In genomic region chr11:79390923-79391322, GRCh38 we compare ENCODE assay signal across 21 cellular contexts. TPM values are rescaled to one million over a fixed set of nuclear protein-coding genes. Genes with fewer than 3 reads are reported as not detected.
DNase-seq lines count a peak whose midpoint lies in the region; ATAC-seq and TF ChIP-seq lines count a peak whose summit lies in the region.
"Had no signal": no experiment of that assay in that cellular context is flagged by ENCODE, and none has a peak within 500 bp of the region (broad histone marks: within the 10 kb centered on the region; RNA-seq: fewer than 3 reads in every experiment).

No MANE protein-coding gene starts in this region.

- DNase-seq in Right ventricle myocardium inferior (ENCODE audit: missing footprints): no peak
- DNase-seq in right cardiac atrium: no peak
- DNase-seq in MM.1S: no peak
- no peak for DNase-seq in left ventricle myocardium inferior
- DNase-seq in gastrocnemius medialis: peak in 1 of 2 donors; percentile 14
- DNase-seq in NCI-H82 (lab: John Stamatoyannopoulos, UW): no peak
- DNase-seq in activated naive CD8-positive, alpha-beta T cell treated with anti-CD3 and anti-CD28 coated beads, Interleukin-2, amount 50 U/mL, for 24 hours: no peak
- DNase-seq: BE2C; CD4-positive, CD25-positive, alpha-beta regulatory T cell; COR-L47; DMS 273 treated with DMSO at 0.1 percent for 48 hours; GOT3; NCI-H1436; NCI-H1930; NCI-H2171; NCI-H446; NCI-H526 treated with DMSO at 0.1 percent for 48 hours; Peyer's patch had no signal

- H3F3A ChIP-seq in MM.1S (ENCODE audit: insufficient read depth, low read length): no peaks in the 10 kb centered on the region

- H3K27me3 Mint-ChIP-seq in activated naive CD8-positive, alpha-beta T cell treated with anti-CD3 and anti-CD28 coated beads, Interleukin-2, amount 50 U/mL, for 24 hours: peaks cover 1% of the 10 kb centered on the region
- H3K27me3 Mint-ChIP-seq: CD4-positive, CD25-positive, alpha-beta regulatory T cell had no signal

- H3K27ac ChIP-seq in right cardiac atrium (ENCODE audit: low read length): no peak overlapping the region
- no peak overlapping the region for H3K27ac ChIP-seq in MM.1S (ENCODE audit: low read length)
- peak overlapping the region; percentile 27 for H3K27ac ChIP-seq in left ventricle myocardium inferior (replicated peaks)
- H3K27ac ChIP-seq in gastrocnemius medialis: no peak overlapping the region
- H3K27ac ChIP-seq: Peyer's patch had no signal

- H2AFZ ChIP-seq in MM.1S (ENCODE audit: low read length): no peak overlapping the region

- H3K79me2 ChIP-seq in MM.1S (ENCODE audit: low read length): no peaks in the 10 kb centered on the region

- H3K36me3 Mint-ChIP-seq in activated naive CD8-positive, alpha-beta T cell treated with anti-CD3 and anti-CD28 coated beads, Interleukin-2, amount 50 U/mL, for 24 hours (ENCODE audit: low read depth): no peaks in the 10 kb centered on the region
- H3K36me3 Mint-ChIP-seq: CD4-positive, CD25-positive, alpha-beta regulatory T cell had no signal

- no peaks in the 10 kb centered on the region for H3K9me3 Mint-ChIP-seq in activated naive CD8-positive, alpha-beta T cell treated with anti-CD3 and anti-CD28 coated beads, Interleukin-2, amount 50 U/mL, for 24 hours

- no peaks in the 10 kb centered on the region for H3K36me3 ChIP-seq in MM.1S (replicated peaks; ENCODE audit: insufficient read depth, low read length)
- no peaks in the 10 kb centered on the region for H3K36me3 ChIP-seq in left ventricle myocardium inferior
- H3K36me3 ChIP-seq in gastrocnemius medialis: no peaks in the 10 kb centered on the region
- H3K36me3 ChIP-seq: BE2C, Peyer's patch had no signal

- no peak for TF ChIP-seq CTCF in MM.1S (IDR thresholded peaks at IDR 0.05; ENCODE audit: low read length)
- no peak for TF ChIP-seq CTCF in left ventricle myocardium inferior (IDR thresholded peaks at IDR 0.05; ENCODE audit: borderline replicate concordance)
- no peak for TF ChIP-seq CTCF in gastrocnemius medialis (IDR thresholded peaks at IDR 0.05 in 4 of 5, conservative IDR thresholded peaks at IDR 0.05 in 1 of 5)

- H3K9ac ChIP-seq in MM.1S (ENCODE audit: low read length): no peak overlapping the region

- no peaks in the 10 kb centered on the region for H4K20me1 ChIP-seq in MM.1S (ENCODE audit: insufficient read depth, low read length)

- peak; percentile 20 for ATAC-seq in Right ventricle myocardium inferior
- no peak for ATAC-seq in right cardiac atrium
- ATAC-seq in gastrocnemius medialis: peak; percentile 45 to 75
- ATAC-seq in GM18868 (IDR thresholded peaks at IDR 0.05; ENCODE audit: unreplicated experiment): no peak
- ATAC-seq in activated naive CD8-positive, alpha-beta T cell treated with anti-CD3 and anti-CD28 coated beads, Interleukin-2, amount 50 U/mL, for 24 hours: no peak
- ATAC-seq: HCT116 had no signal

- no peak for TF ChIP-seq POLR2A in gastrocnemius medialis (IDR thresholded peaks at IDR 0.05)

- H3K4me2 ChIP-seq in MM.1S (ENCODE audit: low read depth, low read length): peak overlapping the region; percentile 75

- intact Hi-C loops in Right ventricle myocardium inferior (cut with DNase I): loop anchor here (10.0 kb wide), 1 partner anchor 104 kb away; no protein-coding TSS in a partner anchor
- intact Hi-C loops in right cardiac atrium (cut with DNase I): no loop called here
- intact Hi-C loops in left ventricle myocardium inferior (cut with micrococcal nuclease): no loop called here
- intact Hi-C loops in gastrocnemius medialis (cut with DNase I; ENCODE audit: low total_unique reads): no loop called here

- no peaks in the 10 kb centered on the region for H3K9me3 ChIP-seq in right cardiac atrium (ENCODE audit: control insufficient read depth, low read length)
- no peaks in the 10 kb centered on the region for H3K9me3 ChIP-seq in MM.1S (replicated peaks; ENCODE audit: insufficient read depth, low read length)
- no peaks in the 10 kb centered on the region for H3K9me3 ChIP-seq in left ventricle myocardium inferior (replicated peaks)
- no peaks in the 10 kb centered on the region for H3K9me3 ChIP-seq in gastrocnemius medialis
- H3K9me3 ChIP-seq: BE2C, Peyer's patch had no signal

- H3K4me1 Mint-ChIP-seq in activated naive CD8-positive, alpha-beta T cell treated with anti-CD3 and anti-CD28 coated beads, Interleukin-2, amount 50 U/mL, for 24 hours: no peaks in the 10 kb centered on the region
- H3K4me1 Mint-ChIP-seq: CD4-positive, CD25-positive, alpha-beta regulatory T cell had no signal

- no peaks in the 10 kb centered on the region for H3K9me2 ChIP-seq in MM.1S (replicated peaks; ENCODE audit: insufficient read depth, low read length)

- H3K27me3 ChIP-seq in right cardiac atrium (ENCODE audit: control insufficient read depth, insufficient read depth): no peaks in the 10 kb centered on the region
- no peaks in the 10 kb centered on the region for H3K27me3 ChIP-seq in MM.1S (replicated peaks; ENCODE audit: insufficient read depth, low read length)
- H3K27me3 ChIP-seq in left ventricle myocardium inferior (ENCODE audit: low read depth): no peaks in the 10 kb centered on the region
- no peaks in the 10 kb centered on the region for H3K27me3 ChIP-seq in gastrocnemius medialis
- H3K27me3 ChIP-seq: BE2C, Peyer's patch had no signal

- H3K4me3 Mint-ChIP-seq in activated naive CD8-positive, alpha-beta T cell treated with anti-CD3 and anti-CD28 coated beads, Interleukin-2, amount 50 U/mL, for 24 hours: no peak overlapping the region
- H3K4me3 Mint-ChIP-seq: CD4-positive, CD25-positive, alpha-beta regulatory T cell had no signal

- H3K27ac Mint-ChIP-seq in activated naive CD8-positive, alpha-beta T cell treated with anti-CD3 and anti-CD28 coated beads, Interleukin-2, amount 50 U/mL, for 24 hours: no peak overlapping the region
- H3K27ac Mint-ChIP-seq: CD4-positive, CD25-positive, alpha-beta regulatory T cell had no signal

- H3K4me3 ChIP-seq in right cardiac atrium (ENCODE audit: low read length) (no peak overlapping the region), MM.1S (ENCODE audit: low read length) (no peak overlapping the region), left ventricle myocardium inferior (no peak overlapping the region), gastrocnemius medialis (no peak overlapping the region)
- H3K4me3 ChIP-seq: GM12878, Peyer's patch had no signal

- 48% methylated on average over 2 of the region's 2 CpGs for WGBS in right cardiac atrium

- in situ Hi-C loops in gastrocnemius medialis (cut with MboI; ENCODE audit: low sequenced_read_pairs in 4 of 4): no loop called here

- H3K4me1 ChIP-seq in right cardiac atrium (ENCODE audit: control insufficient read depth, insufficient read depth, low read length): no peaks in the 10 kb centered on the region
- H3K4me1 ChIP-seq in MM.1S (ENCODE audit: low read length): 0 out of 2 replicates have a peak, but pooled peaks cover 7% of the 10 kb centered on the region
- H3K4me1 ChIP-seq in left ventricle myocardium inferior: peaks cover 15% of the 10 kb centered on the region
- no peaks in the 10 kb centered on the region for H3K4me1 ChIP-seq in gastrocnemius medialis
- H3K4me1 ChIP-seq: Peyer's patch had no signal

RNA-seq across cellular contexts. Expression of gene TENM4, which starts 49.9 kb away (rescaled TPM):
- total RNA-seq in Right ventricle myocardium inferior: 0.35 TPM
- 1 to 10 TPM in 2 of 4 donors, under 1 TPM in 2; 0.26 to 2.3 (median 1.1) TPM for total RNA-seq in right cardiac atrium
- 0.41 TPM for polyA plus RNA-seq in right cardiac atrium
- 0.63 TPM for total RNA-seq in left ventricle myocardium inferior
- total RNA-seq in gastrocnemius medialis: under 1 TPM; 0.02 to 0.82 (median 0.23) TPM
- total RNA-seq: CD4-positive, CD25-positive, alpha-beta regulatory T cell had no signal

Comparison
In these comparisons a context has a peak if more than half of its experiments do, and no peak if none do; other contexts are left out.
1. ATAC-seq: peak in Right ventricle myocardium inferior (single experiment) and gastrocnemius medialis (2 of 2); none in right cardiac atrium (0 of 2), GM18868 (single experiment) and activated naive CD8-positive, alpha-beta T cell treated with anti-CD3 and anti-CD28 coated beads, Interleukin-2, amount 50 U/mL, for 24 hours (single experiment).